Comparison of ENCODE assay signal across 21 cellular contexts in genomic region chr9:114883709-114884108, GRCh38. TPM values are rescaled to one million over a fixed set of nuclear protein-coding genes. Genes with fewer than 3 reads are reported as not detected.
DNase-seq lines count a peak whose midpoint lies in the region; ATAC-seq, FAIRE-seq and TF ChIP-seq lines count a peak whose summit lies in the region.
"Had no signal": no experiment of that assay in that cellular context is flagged by ENCODE, and none has a peak within 500 bp of the region (broad histone marks: within the 10 kb centered on the region; RNA-seq: fewer than 3 reads in every experiment).

No MANE protein-coding gene starts in this region.

- no peaks in the 10 kb centered on the region for H3K36me3 ChIP-seq in neutrophil
- H3K36me3 ChIP-seq: BE2C, MG63, tibial artery had no signal

- H3K27ac ChIP-seq in neutrophil, result peak overlapping the region; percentile 80
- H3K27ac ChIP-seq: skin epidermis, tibial artery had no signal

- FAIRE-seq in GM12891 (lab: Jason Lieb, UNC), result no peak

- TF ChIP-seq CTCF in neutrophil (IDR thresholded peaks at IDR 0.05), result no peak
- TF ChIP-seq CTCF in GM10266 (IDR thresholded peaks at IDR 0.05; ENCODE audit: control insufficient read depth, insufficient read depth, low read depth, missing control alignments), result no peak

- DNase-seq in GM12891 (ENCODE audit: insufficient read length, low spot score) (no peak), LoVo (ENCODE audit: low spot score) (peak; percentile 39), SKM-1 treated with dmso at 0.1 percent for 144 hours (lab: John Stamatoyannopoulos, UW; ENCODE audit: unreplicated experiment) (peak; percentile 80), GM10266 (ENCODE audit: extremely low spot score) (no peak), GM03348 (ENCODE audit: low spot score) (no peak), NCI-H2107 treated with DMSO at 0.1 percent for 48 hours (lab: John Stamatoyannopoulos, UW; ENCODE audit: unreplicated experiment) (no peak)
- DNase-seq: activated naive CD4-positive, alpha-beta T cell treated with anti-CD3 and anti-CD28 coated beads, Interleukin-2, amount 10 ng/mL, durations not matched to agents 7 days and 5 days; BE2C; body of pancreas; cortex of kidney; DMS 273 treated with DMSO at 0.1 percent for 48 hours; H9; MG63; NCI-H187 treated with DMSO at 0.1 percent for 48 hours; NCI-H446 treated with DMSO at 0.1 percent for 48 hours; posterior cingulate gyrus; T1000; tibial artery had no signal

- H3K4me3 ChIP-seq in neutrophil (ENCODE audit: low read depth in 1 of 2, low read length in 1 of 2), result peak overlapping the region in 1 of 2 experiments; percentile 1
- H3K4me3 ChIP-seq: body of pancreas, MG63, skin epidermis, tibial artery had no signal

- no peaks in the 10 kb centered on the region for H3K9me3 ChIP-seq in neutrophil
- H3K9me3 ChIP-seq: BE2C, body of pancreas, MG63, tibial artery had no signal

- ATAC-seq in HG03175 (IDR thresholded peaks at IDR 0.05; ENCODE audit: unreplicated experiment), result no peak
- ATAC-seq: body of pancreas had no signal

- no peaks in the 10 kb centered on the region for H3K27me3 ChIP-seq in neutrophil
- H3K27me3 ChIP-seq: BE2C, body of pancreas, MG63, tibial artery had no signal

- no peak for TF ChIP-seq POLR2A in GM12891 (IDR thresholded peaks at IDR 0.05; ENCODE audit: low read depth, low read length)

- peaks cover 60 to 83% of the 10 kb centered on the region in 2 experiments for H3K4me1 ChIP-seq in neutrophil (ENCODE audit: control insufficient read depth in 1 of 2, insufficient read depth in 1 of 2, low read depth in 1 of 2, low read length in 1 of 2)
- H3K4me1 ChIP-seq: BE2C, body of pancreas, tibial artery had no signal

TF ChIP-seq in GM12891, 5 proteins besides CTCF, POLR2A, EP300 and RAD21:
- peak; percentile 86 for TF ChIP-seq SPI1 (IDR thresholded peaks at IDR 0.05; ENCODE audit: low read depth, low read length)
- no peak for TF ChIP-seq POU2F2 (IDR thresholded peaks at IDR 0.05; ENCODE audit: low read depth, low read length)
- no peak for TF ChIP-seq TAF1 (IDR thresholded peaks at IDR 0.05; ENCODE audit: low read depth, low read length)
- no peak for TF ChIP-seq PAX5 (IDR thresholded peaks at IDR 0.05; ENCODE audit: insufficient read depth, low read length, severe bottlenecking)
- TF ChIP-seq POLR2AphosphoS5 (IDR thresholded peaks at IDR 0.05; ENCODE audit: low read depth, low read length), result no peak

RNA-seq across cellular contexts. Expression of gene TNFSF8, which starts 46.7 kb away (rescaled TPM):
- 0.47 TPM for polyA plus RNA-seq in GM12891 (2012; ENCODE audit: low read depth, missing spikeins)

Comparison
In these comparisons a context has a peak if more than half of its experiments do, and no peak if none do; other contexts are left out.
1. DNase-seq: peak in LoVo (single experiment) and SKM-1 treated with dmso at 0.1 percent for 144 hours (single experiment); none in GM12891 (single experiment), GM10266 (single experiment), GM03348 (single experiment) and NCI-H2107 treated with DMSO at 0.1 percent for 48 hours (single experiment).